Comparison of ENCODE assay signal across 20 cellular contexts in genomic region chr11:122723106-122723505, GRCh38.
DNase-seq lines count a peak whose midpoint lies in the region; ATAC-seq, FAIRE-seq and TF ChIP-seq lines count a peak whose summit lies in the region.
"Had no signal": no experiment of that assay in that cellular context is flagged by ENCODE, and none has a peak within 500 bp of the region (broad histone marks: within the 10 kb centered on the region; RNA-seq: fewer than 3 reads in every experiment).

No MANE protein-coding gene starts in this region.

- no peak for TF ChIP-seq EP300 in suprapubic skin (IDR thresholded peaks at IDR 0.05)

- no peaks in the 10 kb centered on the region for H3K9me3 Mint-ChIP-seq in CD4-positive, alpha-beta T cell
- H3K9me3 Mint-ChIP-seq in HFFc6 = no peaks in the 10 kb centered on the region
- no peaks in the 10 kb centered on the region for H3K9me3 Mint-ChIP-seq in activated naive CD8-positive, alpha-beta T cell treated with anti-CD3 and anti-CD28 coated beads for 36 hours
- H3K9me3 Mint-ChIP-seq in nephron = no peaks in the 10 kb centered on the region
- no peaks in the 10 kb centered on the region for H3K9me3 Mint-ChIP-seq in MCF 10A (ENCODE audit: unreplicated experiment)
- H3K9me3 Mint-ChIP-seq: CD14-positive monocyte; central memory CD8-positive, alpha-beta T cell; endodermal cell had no signal

- CTCF ChIA-PET in CD4-positive, alpha-beta T cell (lab: Charles Lee) = no interaction called here
- CTCF ChIA-PET in MCF 10A (lab: Yijun Ruan, JAX) = interaction anchor here (0.9 kb wide), 1 partner anchor 24 kb away, joined by 3 read pairs; no protein-coding TSS in a partner anchor

- DNase-seq in CD4-positive, alpha-beta T cell = no peak
- DNase-seq in HFFc6 (no peak), suprapubic skin (ENCODE audit: low spot score in 2 of 2) (no peak), NCI-H2171 treated with DMSO at 0.1 percent for 48 hours (lab: John Stamatoyannopoulos, UW) (no peak), frontal cortex (ENCODE audit: low spot score in 2 of 2) (no peak), MCF 10A (ENCODE audit: unreplicated experiment) (no peak)
- no peak for DNase-seq in activated naive CD8-positive, alpha-beta T cell treated with anti-CD3 and anti-CD28 coated beads for 36 hours
- DNase-seq: activated CD8-positive, alpha-beta memory T cell treated with anti-CD3 and anti-CD28 coated beads, Interleukin-2, amount 50 U/mL, for 48 hours; adrenal gland; EL; endodermal cell; foreskin keratinocyte; GOT3; left ventricle myocardium inferior; NCI-H1694; NCI-H524 treated with DMSO at 0.1 percent for 48 hours had no signal

- no peak for ATAC-seq in CD4-positive, alpha-beta T cell (ENCODE audit: poor library complexity)
- ATAC-seq: foreskin keratinocyte had no signal

- H3K27ac Mint-ChIP-seq in CD4-positive, alpha-beta T cell = peak overlapping the region; percentile 65
- H3K27ac Mint-ChIP-seq in HFFc6 (peak overlapping the region; percentile 71), nephron (peak overlapping the region in 2 of 3 experiments; percentile 10 to 21), MCF 10A (ENCODE audit: low read depth, unreplicated experiment) (no peak overlapping the region)
- peak overlapping the region; percentile 88 for H3K27ac Mint-ChIP-seq in activated naive CD8-positive, alpha-beta T cell treated with anti-CD3 and anti-CD28 coated beads for 36 hours
- H3K27ac Mint-ChIP-seq: endodermal cell had no signal

- H3K4me3 Mint-ChIP-seq in CD4-positive, alpha-beta T cell = no peak overlapping the region
- H3K4me3 Mint-ChIP-seq in HFFc6 (no peak overlapping the region), nephron (no peak overlapping the region), MCF 10A (ENCODE audit: unreplicated experiment) (no peak overlapping the region)
- H3K4me3 Mint-ChIP-seq in activated naive CD8-positive, alpha-beta T cell treated with anti-CD3 and anti-CD28 coated beads for 36 hours = peak overlapping the region; percentile 69
- H3K4me3 Mint-ChIP-seq: CD14-positive monocyte; central memory CD8-positive, alpha-beta T cell; endodermal cell had no signal

- H3K4me1 ChIP-seq in suprapubic skin = no peaks in the 10 kb centered on the region

- intact Hi-C loops in CD4-positive, alpha-beta T cell (cut with DNase I, micrococcal nuclease) = no loop called here
- intact Hi-C loops in MCF 10A (cut with micrococcal nuclease) = no loop called here

- no peak for TF ChIP-seq POLR2A in suprapubic skin (IDR thresholded peaks at IDR 0.05)

- POLR2A ChIA-PET in CD4-positive, alpha-beta T cell (lab: Charles Lee) = interaction anchor here (1.1 to 3.5 kb wide), 3 partner anchors 27 to 67 kb away, joined by 5 to 32 read pairs (median 7); partner anchors contain the start of gene UBASH3B
- POLR2A ChIA-PET in MCF 10A (lab: Yijun Ruan, JAX) = no interaction called here

- H3K27ac ChIP-seq in CD4-positive, alpha-beta T cell (ENCODE audit: low read depth, low read length) = no peak overlapping the region
- no peak overlapping the region for H3K27ac ChIP-seq in suprapubic skin
- H3K27ac ChIP-seq: adrenal gland, foreskin keratinocyte, left ventricle myocardium inferior had no signal

- no peaks in the 10 kb centered on the region for H3K27me3 ChIP-seq in CD4-positive, alpha-beta T cell (ENCODE audit: control insufficient read depth, insufficient read depth, low read length)
- no peaks in the 10 kb centered on the region for H3K27me3 ChIP-seq in suprapubic skin
- H3K27me3 ChIP-seq: adrenal gland, foreskin keratinocyte had no signal

- H3K4me1 Mint-ChIP-seq in CD4-positive, alpha-beta T cell (ENCODE audit: low read depth) = peaks cover 79% of the 10 kb centered on the region
- H3K4me1 Mint-ChIP-seq in HFFc6 (ENCODE audit: low read depth) (peaks cover 77% of the 10 kb centered on the region), nephron (peaks cover 52% of the 10 kb centered on the region), MCF 10A (ENCODE audit: insufficient read depth, unreplicated experiment) (peaks cover 23% of the 10 kb centered on the region)
- H3K4me1 Mint-ChIP-seq in activated naive CD8-positive, alpha-beta T cell treated with anti-CD3 and anti-CD28 coated beads for 36 hours = peaks cover 77% of the 10 kb centered on the region

- no peak for FAIRE-seq in frontal cortex (lab: Jason Lieb, UNC)

- BruUV-seq in MCF 10A (replicated peaks; lab: Mats Ljungman, UMichigan) = no TSS peak

- H3K27me3 Mint-ChIP-seq in CD4-positive, alpha-beta T cell = no peaks in the 10 kb centered on the region
- H3K27me3 Mint-ChIP-seq in HFFc6 (ENCODE audit: insufficient read depth) (no peaks in the 10 kb centered on the region; the same call in none of the 2 replicates), nephron (ENCODE audit: low read depth) (peaks cover 5% of the 10 kb centered on the region), MCF 10A (ENCODE audit: insufficient read depth, unreplicated experiment) (no peaks in the 10 kb centered on the region)
- H3K27me3 Mint-ChIP-seq in activated naive CD8-positive, alpha-beta T cell treated with anti-CD3 and anti-CD28 coated beads for 36 hours = no peaks in the 10 kb centered on the region
- H3K27me3 Mint-ChIP-seq: central memory CD8-positive, alpha-beta T cell had no signal

- no peaks in the 10 kb centered on the region for H3K36me3 ChIP-seq in suprapubic skin
- H3K36me3 ChIP-seq: adrenal gland, left ventricle myocardium inferior had no signal

- no peaks in the 10 kb centered on the region for H3K9me3 ChIP-seq in CD4-positive, alpha-beta T cell (ENCODE audit: control insufficient read depth, low read length)
- no peaks in the 10 kb centered on the region for H3K9me3 ChIP-seq in suprapubic skin
- H3K9me3 ChIP-seq: adrenal gland, left ventricle myocardium inferior had no signal

- TF ChIP-seq CTCF in CD4-positive, alpha-beta T cell (IDR thresholded peaks at IDR 0.05) = no peak
- TF ChIP-seq CTCF in HFFc6 (IDR thresholded peaks at IDR 0.05) (no peak), nephron (IDR thresholded peaks at IDR 0.05; ENCODE audit: unreplicated experiment in 3 of 3) (no peak), suprapubic skin (IDR thresholded peaks at IDR 0.05) (no peak), MCF 10A (IDR thresholded peaks at IDR 0.05; ENCODE audit: unreplicated experiment) (no peak)

- no peak overlapping the region for H3K4me3 ChIP-seq in suprapubic skin
- H3K4me3 ChIP-seq: adrenal gland, left ventricle myocardium inferior, PC-9 had no signal

- H3K36me3 Mint-ChIP-seq in CD4-positive, alpha-beta T cell (ENCODE audit: low read depth) = no peaks in the 10 kb centered on the region
- H3K36me3 Mint-ChIP-seq in HFFc6 (ENCODE audit: low read depth) (peaks cover 15% of the 10 kb centered on the region; the same call in 1 of the 2 replicates), nephron (ENCODE audit: low read depth) (no peaks in the 10 kb centered on the region), MCF 10A (ENCODE audit: insufficient read depth, unreplicated experiment) (no peaks in the 10 kb centered on the region)
- peaks cover 11% of the 10 kb centered on the region for H3K36me3 Mint-ChIP-seq in activated naive CD8-positive, alpha-beta T cell treated with anti-CD3 and anti-CD28 coated beads for 36 hours

- 85% methylated on average over 4 of the region's 4 CpGs for WGBS in suprapubic skin
